Comparison of ENCODE assay signal across 1 cellular context in genomic region chr2:53903011-53903410, GRCh38.
TF ChIP-seq lines count a peak whose summit lies in the region.

No MANE protein-coding gene starts in this region.

TF ChIP-seq in GM12878, 131 proteins besides CTCF, POLR2A, EP300 and RAD21:
- TF ChIP-seq RUNX3 (IDR thresholded peaks at IDR 0.05; ENCODE audit: low read length) (no peak), GATAD2B (conservative IDR thresholded peaks at IDR 0.05; ENCODE audit: low read depth) (no peak), YY1 (IDR thresholded peaks at IDR 0.05; ENCODE audit: low read depth, low read length) (no peak), SKIL (IDR thresholded peaks at IDR 0.05; ENCODE audit: low read depth, poor library complexity, severe bottlenecking) (no peak), ZZZ3 (IDR thresholded peaks at IDR 0.05; ENCODE audit: control insufficient read depth, insufficient read length, low read depth) (no peak), ZNF217 (IDR thresholded peaks at IDR 0.05) (no peak), RELA (IDR thresholded peaks at IDR 0.05; ENCODE audit: borderline replicate concordance, partially characterized antibody) (no peak), NR2C2 (IDR thresholded peaks at IDR 0.05; ENCODE audit: borderline replicate concordance, control insufficient read depth, insufficient read length, low read depth) (no peak), LARP7 (IDR thresholded peaks at IDR 0.05) (no peak), ZBTB33 (IDR thresholded peaks at IDR 0.05) (no peak), SRF (IDR thresholded peaks at IDR 0.05; ENCODE audit: low read depth in 2 of 2, low read length in 2 of 2) (no peak), ZNF207 (IDR thresholded peaks at IDR 0.05; ENCODE audit: borderline replicate concordance) (no peak), HCFC1 (IDR thresholded peaks at IDR 0.05; ENCODE audit: low read length) (no peak), SIX5 (IDR thresholded peaks at IDR 0.05; ENCODE audit: low read depth, low read length, severe bottlenecking) (no peak), CREM (IDR thresholded peaks at IDR 0.05; ENCODE audit: low read depth) (no peak)
